8 cellular contexts compared by ENCODE assay signal in genomic region chr2:233063269-233063975, GRCh38. TPM values are rescaled to one million over a fixed set of nuclear protein-coding genes. Genes with fewer than 3 reads are reported as not detected.
DNase-seq lines count a peak whose midpoint lies in the region; ATAC-seq and TF ChIP-seq lines count a peak whose summit lies in the region.

No MANE protein-coding gene starts in this region.

- H3K36me3 ChIP-seq in rectal smooth muscle tissue (ENCODE audit: control insufficient read depth, insufficient read depth, low read length), result no peaks in the 10 kb centered on the region
- no peaks in the 10 kb centered on the region for H3K36me3 ChIP-seq in left lung

- DNase-seq in CD14-positive monocyte (ENCODE audit: low spot score) (no peak), left lung (no peak), middle frontal gyrus (ENCODE audit: extremely low spot score, low spot score) (no peak), Right ventricle myocardium superior (no peak)

- intact Hi-C loops in CD14-positive monocyte (cut with micrococcal nuclease), result loop anchor here (5.0 kb wide), 2 partner anchors 34 to 179 kb away; no protein-coding TSS in a partner anchor
- intact Hi-C loops in left lung (cut with DNase I), result no loop called here
- intact Hi-C loops in Right ventricle myocardium superior (cut with DNase I), result no loop called here

- H3K9me3 Mint-ChIP-seq in CD14-positive monocyte, result peaks cover 0 to 3% (median 0%) of the 10 kb centered on the region in 7 donors
- H3K9me3 Mint-ChIP-seq in activated T-helper 17 cell treated with anti-CD3 and anti-CD28 coated beads, Interleukin-2, amount 50 U/mL, for 72 hours, result no peaks in the 10 kb centered on the region

- no peak overlapping the region for H3K27ac ChIP-seq in rectal smooth muscle tissue (ENCODE audit: low read depth, low read length)
- H3K27ac ChIP-seq in left lung, result peak overlapping the region in 1 of 2 donors; percentile 91

- H3K4me3 ChIP-seq in rectal smooth muscle tissue (ENCODE audit: low read length), result peak overlapping the region; percentile 19
- peak overlapping the region in 1 of 2 donors; percentile 55 for H3K4me3 ChIP-seq in left lung

- peak overlapping the region; percentile 97 to 98 for H3K4me3 Mint-ChIP-seq in CD14-positive monocyte
- peak overlapping the region; percentile 97 for H3K4me3 Mint-ChIP-seq in activated T-helper 17 cell treated with anti-CD3 and anti-CD28 coated beads, Interleukin-2, amount 50 U/mL, for 72 hours

- H3K9ac ChIP-seq in rectal smooth muscle tissue (ENCODE audit: low read length), result no peak overlapping the region

- H3K36me3 Mint-ChIP-seq in CD14-positive monocyte, result peaks cover 15 to 32% of the 10 kb centered on the region in 2 donors
- H3K36me3 Mint-ChIP-seq in activated T-helper 17 cell treated with anti-CD3 and anti-CD28 coated beads, Interleukin-2, amount 50 U/mL, for 72 hours (ENCODE audit: low read depth), result peaks cover 66% of the 10 kb centered on the region

- H3K4me1 ChIP-seq in rectal smooth muscle tissue (ENCODE audit: control insufficient read depth, insufficient read depth, low read length), result no peaks in the 10 kb centered on the region
- peaks cover 0 to 82% of the 10 kb centered on the region in 2 donors for H3K4me1 ChIP-seq in left lung

- H3K27me3 ChIP-seq in rectal smooth muscle tissue (ENCODE audit: control insufficient read depth, insufficient read depth, low read length) (no peaks in the 10 kb centered on the region), left lung (no peaks in the 10 kb centered on the region)

- peak overlapping the region in 6 of 7 donors; percentile 40 to 97 (median 94) for H3K27ac Mint-ChIP-seq in CD14-positive monocyte
- peak overlapping the region; percentile 95 for H3K27ac Mint-ChIP-seq in activated T-helper 17 cell treated with anti-CD3 and anti-CD28 coated beads, Interleukin-2, amount 50 U/mL, for 72 hours

- H3K4me1 Mint-ChIP-seq in CD14-positive monocyte, result peaks cover 63% of the 10 kb centered on the region
- peaks cover 20% of the 10 kb centered on the region for H3K4me1 Mint-ChIP-seq in activated T-helper 17 cell treated with anti-CD3 and anti-CD28 coated beads, Interleukin-2, amount 50 U/mL, for 72 hours

- TF ChIP-seq CTCF in CD14-positive monocyte (IDR thresholded peaks at IDR 0.05) (peak; percentile 24), left lung (IDR thresholded peaks at IDR 0.05) (no peak)

- no peaks in the 10 kb centered on the region for H3K9me3 ChIP-seq in left lung

- H3K27me3 Mint-ChIP-seq in CD14-positive monocyte (ENCODE audit: low read depth in 3 of 3), result peaks cover 0 to 3% (median 0%) of the 10 kb centered on the region in 3 donors
- no peaks in the 10 kb centered on the region for H3K27me3 Mint-ChIP-seq in activated T-helper 17 cell treated with anti-CD3 and anti-CD28 coated beads, Interleukin-2, amount 50 U/mL, for 72 hours

- peak; percentile 39 for ATAC-seq in GM18873 (IDR thresholded peaks at IDR 0.05; ENCODE audit: low FRiP score, unreplicated experiment)
- peak; percentile 38 for ATAC-seq in HG03060 (IDR thresholded peaks at IDR 0.05; ENCODE audit: low read depth, unreplicated experiment)
- ATAC-seq in activated T-helper 17 cell treated with anti-CD3 and anti-CD28 coated beads, Interleukin-2, amount 50 U/mL, for 72 hours (replicated peaks), result peak; percentile 4
- ATAC-seq in left lung, result no peak
- ATAC-seq in Right ventricle myocardium superior (ENCODE audit: poor library complexity), result no peak

RNA-seq across cellular contexts. Expression of gene INPP5D, which starts 3.3 kb away (rescaled TPM):
- polyA plus RNA-seq in CD14-positive monocyte, result 10 to 100 TPM; 30.6 to 54.8 TPM
- total RNA-seq in activated T-helper 17 cell treated with anti-CD3 and anti-CD28 coated beads, Interleukin-2, amount 50 U/mL, for 72 hours, result 10 to 100 TPM; 81.6 to 89.8 TPM
- total RNA-seq in left lung, result 10 to 100 TPM; 15.3 to 40.5 TPM
- total RNA-seq in Right ventricle myocardium superior, result 4.6 TPM

RNA-seq across cellular contexts. Expression of gene NEU2, which starts 30.9 kb away (rescaled TPM):
- polyA plus RNA-seq in CD14-positive monocyte, result not detected
- not detected for total RNA-seq in activated T-helper 17 cell treated with anti-CD3 and anti-CD28 coated beads, Interleukin-2, amount 50 U/mL, for 72 hours
- total RNA-seq in left lung (not detected), Right ventricle myocardium superior (not detected)

RNA-seq across cellular contexts. Expression of gene NGEF, which starts 50.4 kb away (rescaled TPM):
- not detected for polyA plus RNA-seq in CD14-positive monocyte
- total RNA-seq in activated T-helper 17 cell treated with anti-CD3 and anti-CD28 coated beads, Interleukin-2, amount 50 U/mL, for 72 hours, result 1 to 10 TPM in 1 of 2 donors, not detected in 1; 1.0 TPM
- total RNA-seq in left lung, result under 1 TPM; 0.26 to 0.71 TPM
- total RNA-seq in Right ventricle myocardium superior, result not detected

Comparison
In these comparisons a context has a peak if more than half of its experiments do, and no peak if none do; other contexts are left out.
1. ATAC-seq: peak in GM18873 (single experiment), HG03060 (single experiment) and activated T-helper 17 cell treated with anti-CD3 and anti-CD28 coated beads, Interleukin-2, amount 50 U/mL, for 72 hours (single experiment); none in left lung (single experiment) and Right ventricle myocardium superior (single experiment).
2. intact Hi-C loops: an anchor here in CD14-positive monocyte (5.0 kb wide); none called in left lung and Right ventricle myocardium superior.